8 cellular contexts compared by ENCODE assay signal in the genomic region with DNA sequence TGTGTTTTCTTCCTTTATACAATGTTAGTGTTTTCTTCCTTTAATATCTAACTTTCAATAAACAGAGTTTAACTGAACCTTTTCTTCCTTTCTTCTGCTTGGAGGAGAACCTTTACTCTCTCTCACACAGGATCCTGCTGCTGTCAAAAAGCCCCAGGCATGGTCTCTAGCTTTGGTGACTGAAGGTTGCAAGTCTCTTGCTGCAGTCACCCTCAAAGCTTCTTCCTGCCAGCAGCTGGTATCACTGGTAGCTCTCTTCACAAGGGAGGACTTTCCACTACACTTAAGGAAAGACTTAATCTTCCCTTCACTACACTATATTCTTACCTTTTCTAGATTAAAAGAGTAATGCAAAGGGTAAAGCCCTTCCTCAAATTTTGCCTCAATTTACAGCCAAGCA.
DNase-seq lines count a peak whose midpoint lies in the region; ATAC-seq and TF ChIP-seq lines count a peak whose summit lies in the region.

No MANE protein-coding gene starts in this region.

- H4K20me1 ChIP-seq in BLaER1: peaks cover 60% of the 10 kb centered on the region

- intact Hi-C loops in sigmoid colon (cut with DNase I): no loop called here

- H3K9me3 ChIP-seq in BLaER1: no peaks in the 10 kb centered on the region
- H3K9me3 ChIP-seq in sigmoid colon: no peaks in the 10 kb centered on the region

- H3K4me3 ChIP-seq in BLaER1 (no peak overlapping the region), epithelial cell of proximal tubule (ENCODE audit: low read depth, low read length) (peak overlapping the region; percentile 0), sigmoid colon (no peak overlapping the region)

- H3K4me2 ChIP-seq in BLaER1: peak overlapping the region; percentile 54

- H3K4me1 ChIP-seq in BLaER1 (peaks cover 30% of the 10 kb centered on the region), sigmoid colon (peaks cover 0 to 29% (median 25%) of the 10 kb centered on the region in 4 donors)

- TF ChIP-seq EP300 in sigmoid colon (IDR thresholded peaks at IDR 0.05): no peak

- no peak overlapping the region for H3K27ac ChIP-seq in BLaER1
- H3K27ac ChIP-seq in sigmoid colon: no peak overlapping the region

- TF ChIP-seq CTCF in epithelial cell of proximal tubule (conservative IDR thresholded peaks at IDR 0.05; ENCODE audit: low read depth, low read length) (no peak), sigmoid colon (IDR thresholded peaks at IDR 0.05) (no peak)

- DNase-seq in epithelial cell of proximal tubule (ENCODE audit: low read depth) (peak; percentile 7), sigmoid colon (no peak), GM19240 (ENCODE audit: insufficient read length, low spot score) (no peak), DMS153 (lab: John Stamatoyannopoulos, UW) (no peak)
- no peak for DNase-seq in activated CD8-positive, alpha-beta memory T cell treated with anti-CD3 and anti-CD28 coated beads for 24 hours

- no peak for TF ChIP-seq POLR2A in sigmoid colon (IDR thresholded peaks at IDR 0.05)

- peak; percentile 65 for ATAC-seq in GM19438 (IDR thresholded peaks at IDR 0.05; ENCODE audit: low read depth, unreplicated experiment)
- ATAC-seq in HG03432 (IDR thresholded peaks at IDR 0.05; ENCODE audit: unreplicated experiment): peak; percentile 72

- no peak overlapping the region for H3K9ac ChIP-seq in BLaER1

- H3K36me3 ChIP-seq in BLaER1 (no peaks in the 10 kb centered on the region), sigmoid colon (no peaks in the 10 kb centered on the region)

- no peaks in the 10 kb centered on the region; the same call in none of the 2 replicates for H3K27me3 ChIP-seq in BLaER1
- H3K27me3 ChIP-seq in sigmoid colon: no peaks in the 10 kb centered on the region
